ENCODE assay signal across 9 cellular contexts in the genomic region with DNA sequence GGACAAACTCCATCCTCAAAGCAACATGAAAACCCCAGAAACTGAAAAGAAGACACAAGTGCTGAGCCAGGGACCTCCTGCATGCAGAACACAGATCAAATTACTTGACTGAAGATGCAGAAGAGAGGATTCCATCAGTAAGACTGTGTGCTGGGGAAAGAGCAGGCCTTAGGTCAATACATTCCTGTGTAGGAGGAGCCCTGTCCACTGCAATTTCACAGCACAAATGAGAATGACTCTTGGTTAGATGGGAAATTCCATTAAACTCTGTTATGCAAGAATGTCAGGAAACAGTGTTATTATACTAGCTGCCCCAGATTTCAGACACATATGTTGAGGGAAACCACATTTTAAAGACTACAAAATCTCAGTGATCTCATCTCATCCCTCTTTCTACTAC.
A peak's percentile ranks its signal among the peaks of the same experiment; 100 is the strongest.
DNase-seq lines count a peak whose midpoint lies in the region; ATAC-seq, FAIRE-seq and TF ChIP-seq lines count a peak whose summit lies in the region.
"Had no signal": no experiment of that assay in that cellular context is flagged by ENCODE, and none has a peak within 500 bp of the region (broad histone marks: within the 10 kb centered on the region; RNA-seq: fewer than 3 reads in every experiment).

No MANE protein-coding gene starts in this region.

- H3K27me3 Mint-ChIP-seq in activated naive CD4-positive, alpha-beta T cell treated with anti-CD3 and anti-CD28 coated beads, Interleukin-2, amount 10 ng/mL, durations not matched to agents 7 days and 5 days: peaks cover 11% of the 10 kb centered on the region

- TF ChIP-seq POLR2A in H54 (IDR thresholded peaks at IDR 0.05; ENCODE audit: low read depth, low read length): no peak

- H3K4me3 Mint-ChIP-seq in activated naive CD4-positive, alpha-beta T cell treated with anti-CD3 and anti-CD28 coated beads, Interleukin-2, amount 10 ng/mL, durations not matched to agents 7 days and 5 days: no peak overlapping the region

- ATAC-seq in GM21515 (IDR thresholded peaks at IDR 0.05; ENCODE audit: unreplicated experiment): no peak

- peaks cover 8% of the 10 kb centered on the region for H3K9me3 Mint-ChIP-seq in activated naive CD4-positive, alpha-beta T cell treated with anti-CD3 and anti-CD28 coated beads, Interleukin-2, amount 10 ng/mL, durations not matched to agents 7 days and 5 days

- no peak overlapping the region for H3K27ac Mint-ChIP-seq in activated naive CD4-positive, alpha-beta T cell treated with anti-CD3 and anti-CD28 coated beads, Interleukin-2, amount 10 ng/mL, durations not matched to agents 7 days and 5 days

- peak; percentile 20 for DNase-seq in H54 (ENCODE audit: insufficient read length, low spot score)
- peak; percentile 86 for DNase-seq in astrocyte of the hippocampus (ENCODE audit: low read depth, low spot score)
- DNase-seq in hepatic stellate cell (ENCODE audit: low spot score): peak; percentile 62
- peak; percentile 84 for DNase-seq in smooth muscle cell of the brain vasculature (ENCODE audit: low read depth, low spot score)
- DNase-seq in activated naive CD4-positive, alpha-beta T cell treated with anti-CD3 and anti-CD28 coated beads, Interleukin-2, amount 10 ng/mL, durations not matched to agents 7 days and 5 days: no peak
- no peak for DNase-seq in activated effector memory CD4-positive, alpha-beta T cell treated with anti-CD3 and anti-CD28 coated beads, Interleukin-2, amount 50 U/mL, for 16 hours
- no peak for DNase-seq in NCI-H2081 (lab: John Stamatoyannopoulos, UW)
- DNase-seq: NCI-H2227 treated with DMSO at 0.1 percent for 48 hours had no signal

- peak; percentile 94 for FAIRE-seq in H54 (lab: Jason Lieb, UNC)

- CTCF ChIA-PET in activated naive CD4-positive, alpha-beta T cell treated with anti-CD3 and anti-CD28 coated beads, Interleukin-2, amount 10 ng/mL, durations not matched to agents 7 days and 5 days (lab: Charles Lee): no interaction called here

- no peaks in the 10 kb centered on the region for H3K4me1 Mint-ChIP-seq in activated naive CD4-positive, alpha-beta T cell treated with anti-CD3 and anti-CD28 coated beads, Interleukin-2, amount 10 ng/mL, durations not matched to agents 7 days and 5 days

- H3K36me3 Mint-ChIP-seq in activated naive CD4-positive, alpha-beta T cell treated with anti-CD3 and anti-CD28 coated beads, Interleukin-2, amount 10 ng/mL, durations not matched to agents 7 days and 5 days: no peaks in the 10 kb centered on the region

Comparison
In these comparisons a context has a peak if more than half of its experiments do, and no peak if none do; other contexts are left out.
1. DNase-seq: peak in H54 (single experiment), astrocyte of the hippocampus (single experiment), hepatic stellate cell (single experiment) and smooth muscle cell of the brain vasculature (single experiment); none in activated naive CD4-positive, alpha-beta T cell treated with anti-CD3 and anti-CD28 coated beads, Interleukin-2, amount 10 ng/mL, durations not matched to agents 7 days and 5 days (single experiment), activated effector memory CD4-positive, alpha-beta T cell treated with anti-CD3 and anti-CD28 coated beads, Interleukin-2, amount 50 U/mL, for 16 hours (single experiment) and NCI-H2081 (0 of 2).